Comparison of ENCODE assay signal across 14 cellular contexts in the genomic region with DNA sequence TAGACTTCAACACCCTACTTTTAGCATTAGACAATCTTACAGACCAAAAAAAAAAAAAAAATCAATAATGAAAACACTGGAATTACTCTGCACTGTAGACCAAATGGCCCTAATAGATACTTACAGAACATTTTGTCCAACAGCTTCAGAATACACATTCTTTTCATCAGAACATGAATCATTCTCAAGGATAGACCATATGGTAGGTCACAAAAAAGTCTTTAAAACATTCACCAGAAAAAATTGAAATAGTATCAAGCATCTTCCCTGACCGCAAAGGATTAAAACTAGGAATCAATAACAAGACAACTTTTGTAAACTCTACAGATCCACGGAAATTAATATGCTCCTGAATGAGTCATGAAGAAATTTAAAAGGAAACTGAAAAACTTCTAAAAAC. TPM values are rescaled to one million over a fixed set of nuclear protein-coding genes. Genes with fewer than 3 reads are reported as not detected.
A peak's percentile ranks its signal among the peaks of the same experiment; 100 is the strongest.
DNase-seq lines count a peak whose midpoint lies in the region; ATAC-seq and TF ChIP-seq lines count a peak whose summit lies in the region.
"Had no signal": no experiment of that assay in that cellular context is flagged by ENCODE, and none has a peak within 500 bp of the region (broad histone marks: within the 10 kb centered on the region; RNA-seq: fewer than 3 reads in every experiment).

No MANE protein-coding gene starts in this region.

- no peaks in the 10 kb centered on the region for H3K4me1 ChIP-seq in spleen

- no peak for TF ChIP-seq POLR2A in spleen (IDR thresholded peaks at IDR 0.05)

- H3K27me3 ChIP-seq in spleen (replicated peaks in 1 of 7) = no peaks in the 10 kb centered on the region
- H3K27me3 ChIP-seq: BLaER1 had no signal

- H3K9me3 Mint-ChIP-seq in WTC11 = peaks cover 75% of the 10 kb centered on the region

- peaks cover 17 to 100% (median 97%) of the 10 kb centered on the region in 8 donors for H3K9me3 ChIP-seq in spleen

- POLR2A ChIA-PET in WTC11 (lab: Charles Lee) = no interaction called here

- no peak for ATAC-seq in WTC11
- ATAC-seq: CD8-positive, alpha-beta T cell had no signal

- peaks cover 0 to 21% (median 0%) of the 10 kb centered on the region in 6 donors for H3K36me3 ChIP-seq in spleen

- no peak overlapping the region for H3K4me3 ChIP-seq in choroid plexus epithelial cell (ENCODE audit: low read depth, low read length)
- H3K4me3 ChIP-seq in fibroblast of villous mesenchyme (ENCODE audit: low read depth, low read length) = no peak overlapping the region
- H3K4me3 ChIP-seq in skeletal muscle cell (ENCODE audit: low read depth, low read length) = no peak overlapping the region
- no peak overlapping the region for H3K4me3 ChIP-seq in spleen
- H3K4me3 ChIP-seq: GM23248 had no signal

- H3K27ac Mint-ChIP-seq in WTC11 = no peak overlapping the region
- H3K27ac Mint-ChIP-seq: CD8-positive, alpha-beta T cell; IgD-negative memory B cell had no signal

- CTCF ChIA-PET in WTC11 (lab: Charles Lee) = interaction anchor here (0.6 kb wide), 1 partner anchor 1751 kb away, joined by 4 read pairs; no protein-coding TSS in a partner anchor

- no peaks in the 10 kb centered on the region for H3K4me1 Mint-ChIP-seq in WTC11

- 93 to 99% (median 96%) methylated on average over 2 of the region's 2 CpGs for WGBS in spleen, 5 donors

- H3K27ac ChIP-seq in spleen = no peak overlapping the region
- H3K27ac ChIP-seq: BLaER1, GM23248 had no signal

- DNase-seq in HCEC 1CT (peak; percentile 75), choroid plexus epithelial cell (ENCODE audit: low read depth) (peak; percentile 60), fibroblast of villous mesenchyme (ENCODE audit: low read depth) (peak; percentile 54), skeletal muscle cell (ENCODE audit: low read depth) (peak; percentile 22), C1 segment of cervical spinal cord (lab: John Stamatoyannopoulos, UW) (no peak), spleen (no peak), WTC11 (ENCODE audit: low spot score) (no peak), NCI-H2029 (lab: John Stamatoyannopoulos, UW) (no peak)
- DNase-seq: 8988T; CD8-positive, alpha-beta T cell; COR-L47; GM23248 had no signal

- no peaks in the 10 kb centered on the region for H3K27me3 Mint-ChIP-seq in WTC11 (ENCODE audit: low read depth)
- H3K27me3 Mint-ChIP-seq: IgD-negative memory B cell had no signal

- peaks cover 81% of the 10 kb centered on the region for H3K36me3 Mint-ChIP-seq in WTC11

- intact Hi-C loops in spleen (cut with DNase I; ENCODE audit: low total_unique reads) = no loop called here

- H3K4me3 Mint-ChIP-seq in WTC11 = no peak overlapping the region
- H3K4me3 Mint-ChIP-seq: CD8-positive, alpha-beta T cell had no signal

- no peak for TF ChIP-seq CTCF in choroid plexus epithelial cell (conservative IDR thresholded peaks at IDR 0.05; ENCODE audit: low read depth, low read length)
- no peak for TF ChIP-seq CTCF in fibroblast of villous mesenchyme (IDR thresholded peaks at IDR 0.05; ENCODE audit: insufficient read depth, low read depth, low read length)
- no peak for TF ChIP-seq CTCF in spleen (IDR thresholded peaks at IDR 0.05 in 8 of 11, conservative IDR thresholded peaks at IDR 0.05 in 3 of 11)
- TF ChIP-seq CTCF in WTC11 (IDR thresholded peaks at IDR 0.05) = no peak

TF ChIP-seq in WTC11, 78 proteins besides CTCF, POLR2A, EP300 and RAD21:
- TF ChIP-seq ZNF423 (CRISPR knock-in tag; IDR thresholded peaks at IDR 0.05) (no peak), RORB (CRISPR knock-in tag; IDR thresholded peaks at IDR 0.05) (no peak), NFYB (CRISPR knock-in tag; conservative IDR thresholded peaks at IDR 0.05; ENCODE audit: low read depth) (no peak), ZNF138 (CRISPR knock-in tag; conservative IDR thresholded peaks at IDR 0.05) (no peak), ZNF219 (CRISPR knock-in tag; IDR thresholded peaks at IDR 0.05; ENCODE audit: borderline replicate concordance) (no peak), JAZF1 (CRISPR knock-in tag; IDR thresholded peaks at IDR 0.05) (no peak)
- TF ChIP-seq, protein P1, sequence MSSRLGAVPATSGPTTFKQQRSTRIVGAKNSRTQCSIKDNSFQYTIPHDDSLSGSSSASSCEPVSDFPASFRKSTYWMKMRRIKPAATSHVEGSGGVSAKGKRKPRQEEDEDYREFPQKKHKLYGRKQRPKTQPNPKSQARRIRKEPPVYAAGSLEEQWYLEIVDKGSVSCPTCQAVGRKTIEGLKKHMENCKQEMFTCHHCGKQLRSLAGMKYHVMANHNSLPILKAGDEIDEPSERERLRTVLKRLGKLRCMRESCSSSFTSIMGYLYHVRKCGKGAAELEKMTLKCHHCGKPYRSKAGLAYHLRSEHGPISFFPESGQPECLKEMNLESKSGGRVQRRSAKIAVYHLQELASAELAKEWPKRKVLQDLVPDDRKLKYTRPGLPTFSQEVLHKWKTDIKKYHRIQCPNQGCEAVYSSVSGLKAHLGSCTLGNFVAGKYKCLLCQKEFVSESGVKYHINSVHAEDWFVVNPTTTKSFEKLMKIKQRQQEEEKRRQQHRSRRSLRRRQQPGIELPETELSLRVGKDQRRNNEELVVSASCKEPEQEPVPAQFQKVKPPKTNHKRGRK (CRISPR knock-in tag; IDR thresholded peaks at IDR 0.05; ENCODE audit: borderline replicate concordance) = no peak
- TF ChIP-seq, protein P2, sequence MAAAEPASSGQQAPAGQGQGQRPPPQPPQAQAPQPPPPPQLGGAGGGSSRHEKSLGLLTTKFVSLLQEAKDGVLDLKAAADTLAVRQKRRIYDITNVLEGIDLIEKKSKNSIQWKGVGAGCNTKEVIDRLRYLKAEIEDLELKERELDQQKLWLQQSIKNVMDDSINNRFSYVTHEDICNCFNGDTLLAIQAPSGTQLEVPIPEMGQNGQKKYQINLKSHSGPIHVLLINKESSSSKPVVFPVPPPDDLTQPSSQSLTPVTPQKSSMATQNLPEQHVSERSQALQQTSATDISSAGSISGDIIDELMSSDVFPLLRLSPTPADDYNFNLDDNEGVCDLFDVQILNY (CRISPR knock-in tag; IDR thresholded peaks at IDR 0.05) = no peak
- TF ChIP-seq, protein P3, sequence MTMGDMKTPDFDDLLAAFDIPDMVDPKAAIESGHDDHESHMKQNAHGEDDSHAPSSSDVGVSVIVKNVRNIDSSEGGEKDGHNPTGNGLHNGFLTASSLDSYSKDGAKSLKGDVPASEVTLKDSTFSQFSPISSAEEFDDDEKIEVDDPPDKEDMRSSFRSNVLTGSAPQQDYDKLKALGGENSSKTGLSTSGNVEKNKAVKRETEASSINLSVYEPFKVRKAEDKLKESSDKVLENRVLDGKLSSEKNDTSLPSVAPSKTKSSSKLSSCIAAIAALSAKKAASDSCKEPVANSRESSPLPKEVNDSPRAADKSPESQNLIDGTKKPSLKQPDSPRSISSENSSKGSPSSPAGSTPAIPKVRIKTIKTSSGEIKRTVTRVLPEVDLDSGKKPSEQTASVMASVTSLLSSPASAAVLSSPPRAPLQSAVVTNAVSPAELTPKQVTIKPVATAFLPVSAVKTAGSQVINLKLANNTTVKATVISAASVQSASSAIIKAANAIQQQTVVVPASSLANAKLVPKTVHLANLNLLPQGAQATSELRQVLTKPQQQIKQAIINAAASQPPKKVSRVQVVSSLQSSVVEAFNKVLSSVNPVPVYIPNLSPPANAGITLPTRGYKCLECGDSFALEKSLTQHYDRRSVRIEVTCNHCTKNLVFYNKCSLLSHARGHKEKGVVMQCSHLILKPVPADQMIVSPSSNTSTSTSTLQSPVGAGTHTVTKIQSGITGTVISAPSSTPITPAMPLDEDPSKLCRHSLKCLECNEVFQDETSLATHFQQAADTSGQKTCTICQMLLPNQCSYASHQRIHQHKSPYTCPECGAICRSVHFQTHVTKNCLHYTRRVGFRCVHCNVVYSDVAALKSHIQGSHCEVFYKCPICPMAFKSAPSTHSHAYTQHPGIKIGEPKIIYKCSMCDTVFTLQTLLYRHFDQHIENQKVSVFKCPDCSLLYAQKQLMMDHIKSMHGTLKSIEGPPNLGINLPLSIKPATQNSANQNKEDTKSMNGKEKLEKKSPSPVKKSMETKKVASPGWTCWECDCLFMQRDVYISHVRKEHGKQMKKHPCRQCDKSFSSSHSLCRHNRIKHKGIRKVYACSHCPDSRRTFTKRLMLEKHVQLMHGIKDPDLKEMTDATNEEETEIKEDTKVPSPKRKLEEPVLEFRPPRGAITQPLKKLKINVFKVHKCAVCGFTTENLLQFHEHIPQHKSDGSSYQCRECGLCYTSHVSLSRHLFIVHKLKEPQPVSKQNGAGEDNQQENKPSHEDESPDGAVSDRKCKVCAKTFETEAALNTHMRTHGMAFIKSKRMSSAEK (CRISPR knock-in tag; IDR thresholded peaks at IDR 0.05; ENCODE audit: borderline replicate concordance) = no peak
TF ChIP-seq in WTC11: peak in this region for 0.

RNA-seq across cellular contexts. Expression of a gene that starts 22.5 kb away (rescaled TPM):
- total RNA-seq in fibroblast of villous mesenchyme (2.9 and 4.3 TPM in 2 replicates), spleen (1 to 10 TPM; 2.3 to 5.6 (median 3.8) TPM), WTC11 (2021) (11.1 to 12.7 TPM (median 12.7 TPM) in 3 replicates)
- 1 to 10 TPM; 1.4 to 2.3 (median 2.1) TPM for polyA plus RNA-seq in spleen

RNA-seq across cellular contexts. Expression of a gene that starts 48.1 kb away (rescaled TPM):
- 10.0 and 13.0 TPM in 2 replicates for total RNA-seq in fibroblast of villous mesenchyme
- 10 to 100 TPM in 4 of 7 donors, 1 to 10 TPM in 3; 6.9 to 11.4 (median 10.2) TPM for total RNA-seq in spleen
- 1 to 10 TPM; 3.1 to 5.3 (median 4.5) TPM for polyA plus RNA-seq in spleen
- 15.2 to 18.3 TPM (median 16.6 TPM) in 3 replicates for total RNA-seq in WTC11 (2021)

RNA-seq across cellular contexts. Expression of a gene that starts 48.2 kb away (rescaled TPM):
- total RNA-seq in fibroblast of villous mesenchyme (1.3 and 2.6 TPM in 2 replicates), spleen (1 to 10 TPM in 1 of 7 donors, under 1 TPM in 2, not detected in 4; 0.17 to 1.2 (median 0.30) TPM), WTC11 (2021) (29.4 to 32.6 TPM (median 29.4 TPM) in 3 replicates)
- under 1 TPM; 0.13 to 0.59 (median 0.33) TPM for polyA plus RNA-seq in spleen
- total RNA-seq: CD8-positive, alpha-beta T cell had no signal

Comparison
In these comparisons a context has a peak if more than half of its experiments do, and no peak if none do; other contexts are left out.
1. DNase-seq: peak in HCEC 1CT (single experiment), choroid plexus epithelial cell (single experiment), fibroblast of villous mesenchyme (single experiment) and skeletal muscle cell (single experiment); none in C1 segment of cervical spinal cord (0 of 14), spleen (single experiment), WTC11 (single experiment) and NCI-H2029 (single experiment).